ENCODE assay signal across 1 cellular context in the genomic region with DNA sequence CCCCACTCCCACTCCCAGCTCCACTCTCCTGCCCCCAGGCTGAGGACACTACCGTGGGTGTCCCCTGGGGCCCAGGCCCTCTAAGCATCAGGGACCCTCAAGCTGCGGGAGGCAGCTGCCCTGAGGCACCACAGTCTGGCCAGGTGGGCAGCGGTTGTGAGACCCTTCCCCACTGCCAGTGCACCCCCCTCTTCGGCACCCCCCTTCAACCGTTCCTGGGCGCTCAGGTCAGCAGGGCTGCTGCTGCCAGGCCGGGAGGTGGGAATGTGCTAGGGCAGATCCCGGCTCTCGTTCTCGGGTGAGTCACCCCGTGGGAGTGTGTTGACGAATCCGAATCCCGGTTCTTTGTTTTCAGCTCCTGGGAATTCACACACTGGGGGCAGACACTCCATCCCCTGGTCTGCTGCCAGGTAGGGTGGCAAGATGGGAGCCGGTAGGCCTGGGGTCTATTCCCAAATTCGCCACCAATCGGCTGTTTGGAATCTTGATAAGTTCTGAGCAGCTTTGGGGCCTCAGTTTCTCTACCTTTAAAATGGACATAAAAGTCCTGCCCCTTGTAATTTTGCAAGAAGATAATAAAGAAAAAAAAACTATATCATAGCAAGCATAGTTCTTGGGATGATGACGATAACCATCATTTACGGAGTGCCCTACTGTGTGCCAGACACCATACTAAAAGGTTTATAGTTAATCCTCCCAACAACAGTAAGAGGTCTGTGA.
TF ChIP-seq lines count a peak whose summit lies in the region.

No MANE protein-coding gene starts in this region.

TF ChIP-seq in GM23338, 12 proteins besides CTCF, POLR2A, EP300 and RAD21 (continued from another document):
- TF ChIP-seq, protein P1, sequence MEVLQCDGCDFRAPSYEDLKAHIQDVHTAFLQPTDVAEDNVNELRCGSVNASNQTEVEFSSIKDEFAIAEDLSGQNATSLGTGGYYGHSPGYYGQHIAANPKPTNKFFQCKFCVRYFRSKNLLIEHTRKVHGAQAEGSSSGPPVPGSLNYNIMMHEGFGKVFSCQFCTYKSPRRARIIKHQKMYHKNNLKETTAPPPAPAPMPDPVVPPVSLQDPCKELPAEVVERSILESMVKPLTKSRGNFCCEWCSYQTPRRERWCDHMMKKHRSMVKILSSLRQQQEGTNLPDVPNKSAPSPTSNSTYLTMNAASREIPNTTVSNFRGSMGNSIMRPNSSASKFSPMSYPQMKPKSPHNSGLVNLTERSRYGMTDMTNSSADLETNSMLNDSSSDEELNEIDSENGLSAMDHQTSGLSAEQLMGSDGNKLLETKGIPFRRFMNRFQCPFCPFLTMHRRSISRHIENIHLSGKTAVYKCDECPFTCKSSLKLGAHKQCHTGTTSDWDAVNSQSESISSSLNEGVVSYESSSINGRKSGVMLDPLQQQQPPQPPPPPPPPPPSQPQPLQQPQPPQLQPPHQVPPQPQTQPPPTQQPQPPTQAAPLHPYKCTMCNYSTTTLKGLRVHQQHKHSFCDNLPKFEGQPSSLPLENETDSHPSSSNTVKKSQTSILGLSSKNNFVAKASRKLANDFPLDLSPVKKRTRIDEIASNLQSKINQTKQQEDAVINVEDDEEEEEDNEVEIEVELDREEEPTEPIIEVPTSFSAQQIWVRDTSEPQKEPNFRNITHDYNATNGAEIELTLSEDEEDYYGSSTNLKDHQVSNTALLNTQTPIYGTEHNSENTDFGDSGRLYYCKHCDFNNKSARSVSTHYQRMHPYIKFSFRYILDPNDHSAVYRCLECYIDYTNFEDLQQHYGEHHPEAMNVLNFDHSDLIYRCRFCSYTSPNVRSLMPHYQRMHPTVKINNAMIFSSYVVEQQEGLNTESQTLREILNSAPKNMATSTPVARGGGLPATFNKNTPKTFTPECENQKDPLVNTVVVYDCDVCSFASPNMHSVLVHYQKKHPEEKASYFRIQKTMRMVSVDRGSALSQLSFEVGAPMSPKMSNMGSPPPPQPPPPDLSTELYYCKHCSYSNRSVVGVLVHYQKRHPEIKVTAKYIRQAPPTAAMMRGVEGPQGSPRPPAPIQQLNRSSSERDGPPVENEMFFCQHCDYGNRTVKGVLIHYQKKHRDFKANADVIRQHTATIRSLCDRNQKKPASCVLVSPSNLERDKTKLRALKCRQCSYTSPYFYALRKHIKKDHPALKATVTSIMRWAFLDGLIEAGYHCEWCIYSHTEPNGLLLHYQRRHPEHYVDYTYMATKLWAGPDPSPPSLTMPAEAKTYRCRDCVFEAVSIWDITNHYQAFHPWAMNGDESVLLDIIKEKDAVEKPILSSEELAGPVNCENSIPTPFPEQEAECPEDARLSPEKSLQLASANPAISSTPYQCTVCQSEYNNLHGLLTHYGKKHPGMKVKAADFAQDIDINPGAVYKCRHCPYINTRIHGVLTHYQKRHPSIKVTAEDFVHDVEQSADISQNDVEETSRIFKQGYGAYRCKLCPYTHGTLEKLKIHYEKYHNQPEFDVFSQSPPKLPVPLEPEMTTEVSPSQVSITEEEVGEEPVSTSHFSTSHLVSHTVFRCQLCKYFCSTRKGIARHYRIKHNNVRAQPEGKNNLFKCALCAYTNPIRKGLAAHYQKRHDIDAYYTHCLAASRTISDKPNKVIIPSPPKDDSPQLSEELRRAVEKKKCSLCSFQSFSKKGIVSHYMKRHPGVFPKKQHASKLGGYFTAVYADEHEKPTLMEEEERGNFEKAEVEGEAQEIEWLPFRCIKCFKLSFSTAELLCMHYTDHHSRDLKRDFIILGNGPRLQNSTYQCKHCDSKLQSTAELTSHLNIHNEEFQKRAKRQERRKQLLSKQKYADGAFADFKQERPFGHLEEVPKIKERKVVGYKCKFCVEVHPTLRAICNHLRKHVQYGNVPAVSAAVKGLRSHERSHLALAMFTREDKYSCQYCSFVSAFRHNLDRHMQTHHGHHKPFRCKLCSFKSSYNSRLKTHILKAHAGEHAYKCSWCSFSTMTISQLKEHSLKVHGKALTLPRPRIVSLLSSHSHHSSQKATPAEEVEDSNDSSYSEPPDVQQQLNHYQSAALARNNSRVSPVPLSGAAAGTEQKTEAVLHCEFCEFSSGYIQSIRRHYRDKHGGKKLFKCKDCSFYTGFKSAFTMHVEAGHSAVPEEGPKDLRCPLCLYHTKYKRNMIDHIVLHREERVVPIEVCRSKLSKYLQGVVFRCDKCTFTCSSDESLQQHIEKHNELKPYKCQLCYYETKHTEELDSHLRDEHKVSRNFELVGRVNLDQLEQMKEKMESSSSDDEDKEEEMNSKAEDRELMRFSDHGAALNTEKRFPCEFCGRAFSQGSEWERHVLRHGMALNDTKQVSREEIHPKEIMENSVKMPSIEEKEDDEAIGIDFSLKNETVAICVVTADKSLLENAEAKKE (CRISPR knock-in tag; IDR thresholded peaks at IDR 0.05) = no peak
- TF ChIP-seq NANOG (IDR thresholded peaks at IDR 0.05; ENCODE audit: borderline replicate concordance) = no peak
- no peak for TF ChIP-seq EZH2phosphoT487 (IDR thresholded peaks at IDR 0.05; ENCODE audit: unreplicated experiment)
